Comparison of ENCODE assay signal across 8 cellular contexts in the genomic region with DNA sequence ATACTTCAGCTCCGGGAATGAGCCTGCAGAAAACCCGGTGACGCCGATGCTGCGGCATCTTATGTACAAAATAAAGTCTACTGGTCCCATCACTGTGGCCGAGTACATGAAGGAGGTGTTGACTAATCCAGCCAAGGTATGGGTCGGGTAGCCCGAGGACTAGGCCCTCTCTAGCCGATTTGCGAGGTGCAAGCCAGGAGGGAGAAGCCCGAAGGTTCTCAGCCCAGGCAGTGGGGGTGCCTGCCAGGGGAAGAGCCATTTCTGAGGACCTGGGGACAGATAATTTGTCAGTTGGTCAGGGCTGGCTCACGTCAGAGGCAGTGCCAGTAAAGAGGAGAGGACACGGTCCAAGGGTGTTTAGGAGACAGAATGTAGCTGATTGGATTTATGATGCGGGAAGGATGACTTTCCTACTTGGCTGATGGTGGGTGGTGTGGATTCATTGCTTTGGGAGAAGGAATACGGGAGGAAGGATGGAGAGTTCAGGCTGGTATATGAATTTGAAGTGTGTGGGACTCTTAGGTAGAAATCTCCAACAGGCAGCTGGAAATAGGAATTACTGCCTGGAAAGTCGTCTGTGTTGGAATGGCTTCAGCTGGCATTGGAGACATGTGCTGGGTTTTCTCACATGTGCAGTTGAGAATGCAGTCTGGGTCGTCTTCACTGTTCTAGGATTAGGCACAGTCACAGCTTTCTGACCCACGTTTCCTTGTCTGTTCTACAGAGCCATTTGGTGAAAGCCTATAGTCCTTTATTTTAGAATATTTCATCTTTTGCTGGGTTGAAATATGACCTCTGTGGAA. TPM values are rescaled to one million over a fixed set of nuclear protein-coding genes. Genes with fewer than 3 reads are reported as not detected.
DNase-seq lines count a peak whose midpoint lies in the region; TF ChIP-seq lines count a peak whose summit lies in the region.

No MANE protein-coding gene starts in this region.

- H3K79me2 ChIP-seq in MM.1S (ENCODE audit: low read length), result peaks cover 87% of the 10 kb centered on the region

- no peaks in the 10 kb centered on the region for H3K27me3 Mint-ChIP-seq in activated naive CD4-positive, alpha-beta T cell treated with anti-CD3 and anti-CD28 coated beads, Interleukin-2, amount 10 ng/mL, durations not matched to agents 7 days and 5 days
- no peaks in the 10 kb centered on the region for H3K27me3 Mint-ChIP-seq in activated CD4-positive, alpha-beta memory T cell treated with anti-CD3 and anti-CD28 coated beads, Interleukin-2, amount 10 ng/mL, durations not matched to agents 7 days and 5 days

- H3K36me3 ChIP-seq in MM.1S (replicated peaks; ENCODE audit: insufficient read depth, low read length) (peaks cover 11% of the 10 kb centered on the region), urinary bladder (ENCODE audit: insufficient read depth) (peaks cover under 1% of the 10 kb centered on the region)

- no peaks in the 10 kb centered on the region for H3K9me3 ChIP-seq in MM.1S (replicated peaks; ENCODE audit: insufficient read depth, low read length)

- H3K9me3 Mint-ChIP-seq in activated naive CD4-positive, alpha-beta T cell treated with anti-CD3 and anti-CD28 coated beads, Interleukin-2, amount 10 ng/mL, durations not matched to agents 7 days and 5 days, result no peaks in the 10 kb centered on the region
- no peaks in the 10 kb centered on the region for H3K9me3 Mint-ChIP-seq in activated CD4-positive, alpha-beta memory T cell treated with anti-CD3 and anti-CD28 coated beads, Interleukin-2, amount 10 ng/mL, durations not matched to agents 7 days and 5 days

- H2AFZ ChIP-seq in MM.1S (ENCODE audit: low read length), result peak overlapping the region; percentile 96

- H3K9me2 ChIP-seq in MM.1S (replicated peaks; ENCODE audit: insufficient read depth, low read length), result no peaks in the 10 kb centered on the region

- H3K4me3 ChIP-seq in MM.1S (ENCODE audit: low read length) (peak overlapping the region; percentile 98), choroid plexus epithelial cell (ENCODE audit: low read depth, low read length) (peak overlapping the region; percentile 96), lower leg skin (ENCODE audit: low read depth, poor library complexity, severe bottlenecking) (peak overlapping the region; percentile 61), urinary bladder (ENCODE audit: low read depth, low read length) (peak overlapping the region; percentile 78)

- intact Hi-C loops in lower leg skin (cut with DNase I; ENCODE audit: low total_unique reads), result no loop called here

- H3K4me2 ChIP-seq in MM.1S (ENCODE audit: low read depth, low read length), result peak overlapping the region; percentile 96

- no peak overlapping the region for H3K27ac Mint-ChIP-seq in activated naive CD4-positive, alpha-beta T cell treated with anti-CD3 and anti-CD28 coated beads, Interleukin-2, amount 10 ng/mL, durations not matched to agents 7 days and 5 days
- no peak overlapping the region for H3K27ac Mint-ChIP-seq in activated CD4-positive, alpha-beta memory T cell treated with anti-CD3 and anti-CD28 coated beads, Interleukin-2, amount 10 ng/mL, durations not matched to agents 7 days and 5 days

- POLR2A ChIA-PET in activated CD4-positive, alpha-beta memory T cell treated with anti-CD3 and anti-CD28 coated beads, Interleukin-2, amount 10 ng/mL, durations not matched to agents 7 days and 5 days (lab: Charles Lee), result interaction anchor here (0.7 to 2.1 kb wide), 14 partner anchors 10 to 392 kb away, joined by 3 to 17 read pairs (median 3); a partner anchor contains a TSS

- H3K36me3 Mint-ChIP-seq in activated naive CD4-positive, alpha-beta T cell treated with anti-CD3 and anti-CD28 coated beads, Interleukin-2, amount 10 ng/mL, durations not matched to agents 7 days and 5 days, result peaks cover 25% of the 10 kb centered on the region
- peaks cover 34% of the 10 kb centered on the region for H3K36me3 Mint-ChIP-seq in activated CD4-positive, alpha-beta memory T cell treated with anti-CD3 and anti-CD28 coated beads, Interleukin-2, amount 10 ng/mL, durations not matched to agents 7 days and 5 days (ENCODE audit: low read depth)

- DNase-seq in activated naive CD4-positive, alpha-beta T cell treated with anti-CD3 and anti-CD28 coated beads, Interleukin-2, amount 10 ng/mL, durations not matched to agents 7 days and 5 days, result peak; percentile 24
- no peak for DNase-seq in activated naive CD4-positive, alpha-beta T cell treated with anti-CD3 and anti-CD28 coated beads, Interleukin-2, amount 50 U/mL, for 16 hours
- no peak for DNase-seq in MM.1S
- no peak for DNase-seq in choroid plexus epithelial cell (ENCODE audit: low read depth)
- DNase-seq in lower leg skin (ENCODE audit: low spot score in 2 of 2), result peak; percentile 16 to 86
- DNase-seq in activated CD4-positive, alpha-beta memory T cell treated with anti-CD3 and anti-CD28 coated beads, Interleukin-2, amount 10 ng/mL, durations not matched to agents 7 days and 5 days, result no peak
- no peak for DNase-seq in stimulated activated CD4-positive, alpha-beta T cell treated with anti-CD3 and anti-CD28 coated beads, Interleukin-15, amount 100 ng/mL, for 24 hours

- TF ChIP-seq POLR2A in lower leg skin (IDR thresholded peaks at IDR 0.05), result no peak

- H3K27me3 ChIP-seq in MM.1S (replicated peaks; ENCODE audit: insufficient read depth, low read length), result no peaks in the 10 kb centered on the region

- 0 out of 2 replicates have a peak, but pooled peaks cover 3% of the 10 kb centered on the region for H4K20me1 ChIP-seq in MM.1S (ENCODE audit: insufficient read depth, low read length)

- WGBS in lower leg skin, 2 donors, result 10% methylated on average over 18 of the region's 18 CpGs
- 10% methylated on average over 18 of the region's 18 CpGs for WGBS in urinary bladder

- H3K9ac ChIP-seq in MM.1S (ENCODE audit: low read length), result peak overlapping the region; percentile 91

- H3K4me1 ChIP-seq in MM.1S (ENCODE audit: low read length) (peaks cover 15% of the 10 kb centered on the region), urinary bladder (ENCODE audit: insufficient read depth) (peaks cover 1% of the 10 kb centered on the region)

- no peak overlapping the region for H3K4me3 Mint-ChIP-seq in activated naive CD4-positive, alpha-beta T cell treated with anti-CD3 and anti-CD28 coated beads, Interleukin-2, amount 10 ng/mL, durations not matched to agents 7 days and 5 days
- no peak overlapping the region for H3K4me3 Mint-ChIP-seq in activated CD4-positive, alpha-beta memory T cell treated with anti-CD3 and anti-CD28 coated beads, Interleukin-2, amount 10 ng/mL, durations not matched to agents 7 days and 5 days

- H3K27ac ChIP-seq in MM.1S (ENCODE audit: low read length), result peak overlapping the region; percentile 85; the same call in 1 of the 2 replicates
- no peak overlapping the region for H3K27ac ChIP-seq in urinary bladder (ENCODE audit: low read depth)

- TF ChIP-seq CTCF in MM.1S (IDR thresholded peaks at IDR 0.05; ENCODE audit: low read length), result no peak
- TF ChIP-seq CTCF in choroid plexus epithelial cell (conservative IDR thresholded peaks at IDR 0.05; ENCODE audit: low read depth, low read length), result no peak
- TF ChIP-seq CTCF in lower leg skin (IDR thresholded peaks at IDR 0.05), result no peak

- CTCF ChIA-PET in activated naive CD4-positive, alpha-beta T cell treated with anti-CD3 and anti-CD28 coated beads, Interleukin-2, amount 10 ng/mL, durations not matched to agents 7 days and 5 days (lab: Charles Lee), result interaction anchor here (1.2 to 1.5 kb wide), 2 partner anchors 63 to 73 kb away, joined by 3 to 4 read pairs; no protein-coding TSS in a partner anchor
- CTCF ChIA-PET in activated CD4-positive, alpha-beta memory T cell treated with anti-CD3 and anti-CD28 coated beads, Interleukin-2, amount 10 ng/mL, durations not matched to agents 7 days and 5 days (lab: Charles Lee), result interaction anchor here (0.7 to 2.0 kb wide), 5 partner anchors 11 to 645 kb away, joined by 3 to 8 read pairs (median 3); no protein-coding TSS in a partner anchor

- H3K4me1 Mint-ChIP-seq in activated naive CD4-positive, alpha-beta T cell treated with anti-CD3 and anti-CD28 coated beads, Interleukin-2, amount 10 ng/mL, durations not matched to agents 7 days and 5 days, result peaks cover 20% of the 10 kb centered on the region
- H3K4me1 Mint-ChIP-seq in activated CD4-positive, alpha-beta memory T cell treated with anti-CD3 and anti-CD28 coated beads, Interleukin-2, amount 10 ng/mL, durations not matched to agents 7 days and 5 days, result peaks cover 22% of the 10 kb centered on the region

- 0 out of 2 replicates have a peak, but pooled peaks cover 10% of the 10 kb centered on the region for H3F3A ChIP-seq in MM.1S (ENCODE audit: insufficient read depth, low read length)

RNA-seq across cellular contexts. Expression of a gene that starts 0.9 kb away (rescaled TPM):
- total RNA-seq in lower leg skin (10 to 100 TPM in 2 of 4 donors, 1 to 10 TPM in 2; 7.5 to 16.1 (median 12.7) TPM), urinary bladder (25.2 TPM)
- polyA plus RNA-seq in urinary bladder, result 11.2 TPM
- 10 to 100 TPM; 17.7 to 19.4 TPM for total RNA-seq in activated CD4-positive, alpha-beta memory T cell treated with anti-CD3 and anti-CD28 coated beads, Interleukin-2, amount 10 ng/mL, durations not matched to agents 7 days and 5 days

RNA-seq across cellular contexts. Expression of a gene that starts 0.9 kb away (rescaled TPM):
- total RNA-seq in lower leg skin (10 to 100 TPM; 21.0 to 28.5 (median 25.2) TPM), urinary bladder (62.7 TPM)
- polyA plus RNA-seq in urinary bladder, result 41.1 TPM
- total RNA-seq in activated CD4-positive, alpha-beta memory T cell treated with anti-CD3 and anti-CD28 coated beads, Interleukin-2, amount 10 ng/mL, durations not matched to agents 7 days and 5 days, result 10 to 100 TPM; 42.7 to 43.7 TPM

RNA-seq across cellular contexts. Expression of a gene that starts 36.0 kb away (rescaled TPM):
- total RNA-seq in lower leg skin, result 10 to 100 TPM; 10.9 to 18.1 (median 16.6) TPM
- total RNA-seq in urinary bladder, result 27.2 TPM
- 27.8 TPM for polyA plus RNA-seq in urinary bladder
- 10 to 100 TPM; 32.9 to 36.3 TPM for total RNA-seq in activated CD4-positive, alpha-beta memory T cell treated with anti-CD3 and anti-CD28 coated beads, Interleukin-2, amount 10 ng/mL, durations not matched to agents 7 days and 5 days

RNA-seq across cellular contexts. Expression of a gene that starts 43.9 kb away (rescaled TPM):
- not detected for total RNA-seq in lower leg skin
- not detected for total RNA-seq in urinary bladder
- polyA plus RNA-seq in urinary bladder, result not detected
- total RNA-seq in activated CD4-positive, alpha-beta memory T cell treated with anti-CD3 and anti-CD28 coated beads, Interleukin-2, amount 10 ng/mL, durations not matched to agents 7 days and 5 days, result not detected

Comparison
In these comparisons a context has a peak if more than half of its experiments do, and no peak if none do; other contexts are left out.
1. DNase-seq: peak in activated naive CD4-positive, alpha-beta T cell treated with anti-CD3 and anti-CD28 coated beads, Interleukin-2, amount 10 ng/mL, durations not matched to agents 7 days and 5 days (single experiment) and lower leg skin (2 of 2); none in activated naive CD4-positive, alpha-beta T cell treated with anti-CD3 and anti-CD28 coated beads, Interleukin-2, amount 50 U/mL, for 16 hours (single experiment), MM.1S (single experiment), choroid plexus epithelial cell (single experiment), activated CD4-positive, alpha-beta memory T cell treated with anti-CD3 and anti-CD28 coated beads, Interleukin-2, amount 10 ng/mL, durations not matched to agents 7 days and 5 days (single experiment) and stimulated activated CD4-positive, alpha-beta T cell treated with anti-CD3 and anti-CD28 coated beads, Interleukin-15, amount 100 ng/mL, for 24 hours (single experiment).
2. Peak in every context shown above with its lines, with median percentiles within 50 percentile points of each other: H3K4me3 ChIP-seq.